ENCODE assay signal across 14 cellular contexts in the genomic region with DNA sequence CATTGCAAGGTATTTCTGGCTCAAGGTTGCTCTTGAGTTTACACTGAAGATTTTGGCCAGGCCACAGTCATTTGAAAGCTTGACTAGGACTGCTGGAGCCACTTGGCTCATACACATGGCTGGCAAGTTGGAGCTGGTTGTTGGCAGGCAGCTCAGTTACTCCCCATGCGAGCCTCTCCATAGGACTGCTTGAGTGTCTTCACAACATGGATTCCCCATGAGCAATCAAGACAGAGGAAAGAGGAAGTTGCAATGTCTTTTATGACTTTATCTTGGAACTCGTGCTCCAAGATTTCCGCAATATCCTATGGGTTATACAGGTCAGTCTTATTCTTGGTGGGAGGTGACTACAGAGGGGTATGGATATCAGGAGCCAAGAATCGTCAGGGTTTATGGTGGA. TPM values are rescaled to one million over a fixed set of nuclear protein-coding genes. Genes with fewer than 3 reads are reported as not detected.
DNase-seq lines count a peak whose midpoint lies in the region; ATAC-seq and TF ChIP-seq lines count a peak whose summit lies in the region.
"Had no signal": no experiment of that assay in that cellular context is flagged by ENCODE, and none has a peak within 500 bp of the region (broad histone marks: within the 10 kb centered on the region; RNA-seq: fewer than 3 reads in every experiment).

No MANE protein-coding gene starts in this region.

- peak overlapping the region; percentile 47 for H3K4me3 Mint-ChIP-seq in activated CD4-positive, alpha-beta T cell treated with anti-CD3 and anti-CD28 coated beads, Interleukin-2, amount 10 ng/mL, durations not matched to agents 24 days and 14 days
- no peak overlapping the region for H3K4me3 Mint-ChIP-seq in stimulated activated naive B cell treated with anti-CD40 and anti-IgM and Interleukin-4, amounts not matched to agents 10 μg/mL and 1 μg/mL and 100 μg/mL, for 72 hours

- H3K27ac ChIP-seq in esophagus (ENCODE audit: low read depth in 2 of 2, low read length in 1 of 2) (peak overlapping the region; percentile 91 to 96), prostate gland (no peak overlapping the region)
- H3K27ac ChIP-seq: GM23248 had no signal

- intact Hi-C loops in activated CD4-positive, alpha-beta T cell treated with anti-CD3 and anti-CD28 coated beads, Interleukin-2, amount 10 ng/mL, durations not matched to agents 24 days and 14 days (cut with micrococcal nuclease) = no loop called here
- intact Hi-C loops in prostate gland (cut with DNase I) = no loop called here

- H3K27me3 ChIP-seq in esophagus (ENCODE audit: control insufficient read depth in 1 of 2, insufficient read depth in 2 of 2, low read length in 2 of 2) (no peaks in the 10 kb centered on the region), prostate gland (replicated peaks; ENCODE audit: insufficient read depth) (no peaks in the 10 kb centered on the region)

- H3K36me3 Mint-ChIP-seq in activated CD4-positive, alpha-beta T cell treated with anti-CD3 and anti-CD28 coated beads, Interleukin-2, amount 10 ng/mL, durations not matched to agents 24 days and 14 days (ENCODE audit: low read depth) = peaks cover 14% of the 10 kb centered on the region
- H3K36me3 Mint-ChIP-seq in stimulated activated naive B cell treated with anti-CD40 and anti-IgM and Interleukin-4, amounts not matched to agents 10 μg/mL and 1 μg/mL and 100 μg/mL, for 72 hours = peaks cover 16 to 19% of the 10 kb centered on the region in 2 donors

- H3K9me3 ChIP-seq in esophagus (ENCODE audit: control insufficient read depth in 2 of 2, insufficient read depth in 1 of 2, low read depth in 1 of 2, low read length in 1 of 2) = no peaks in the 10 kb centered on the region
- no peaks in the 10 kb centered on the region for H3K9me3 ChIP-seq in prostate gland

- no peak for ATAC-seq in HG03135 (IDR thresholded peaks at IDR 0.05; ENCODE audit: unreplicated experiment)
- ATAC-seq in stimulated activated naive B cell treated with anti-CD40 and anti-IgM and Interleukin-4, amounts not matched to agents 10 μg/mL and 1 μg/mL and 100 μg/mL, for 72 hours (replicated peaks) = no peak

- H3K36me3 ChIP-seq in esophagus (ENCODE audit: control insufficient read depth in 2 of 2, insufficient read depth in 2 of 2, low read length in 1 of 2) (no peaks in the 10 kb centered on the region), prostate gland (no peaks in the 10 kb centered on the region)

- no peak for DNase-seq in activated CD4-positive, alpha-beta T cell treated with anti-CD3 and anti-CD28 coated beads, Interleukin-2, amount 10 ng/mL, durations not matched to agents 24 days and 14 days
- DNase-seq in activated CD4-positive, alpha-beta T cell treated with anti-CD3 and anti-CD28 coated beads for 48 hours = no peak
- DNase-seq in NOMO-1 treated with DMSO at 0.1 percent for 48 hours (lab: John Stamatoyannopoulos, UW; ENCODE audit: unreplicated experiment) (peak; percentile 40), prostate gland (ENCODE audit: low spot score) (peak; percentile 84), HuH-7 (ENCODE audit: low spot score) (no peak)
- no peak for DNase-seq in stimulated activated naive B cell treated with anti-CD40 and anti-IgM and Interleukin-4, amounts not matched to agents 10 μg/mL and 1 μg/mL and 100 μg/mL, for 72 hours
- DNase-seq: erythroblast; GM23248; NCI-H1417; stimulated activated CD4-positive, alpha-beta T cell treated with anti-CD3 and anti-CD28 coated beads, Interleukin-2, amount 100 ng/mL, for 48 hours had no signal

- H3K4me3 ChIP-seq in esophagus (ENCODE audit: low read depth in 1 of 2, low read length in 2 of 2) = no peak overlapping the region
- no peak overlapping the region for H3K4me3 ChIP-seq in prostate gland

- H3K4me1 ChIP-seq in esophagus (ENCODE audit: control insufficient read depth in 2 of 2, insufficient read depth in 2 of 2, low read length in 1 of 2) = no peaks in the 10 kb centered on the region
- no peaks in the 10 kb centered on the region for H3K4me1 ChIP-seq in prostate gland (replicated peaks)

- H3K9me3 Mint-ChIP-seq in activated CD4-positive, alpha-beta T cell treated with anti-CD3 and anti-CD28 coated beads, Interleukin-2, amount 10 ng/mL, durations not matched to agents 24 days and 14 days = peaks cover 4% of the 10 kb centered on the region
- peaks cover 0 to 2% of the 10 kb centered on the region in 2 donors for H3K9me3 Mint-ChIP-seq in stimulated activated naive B cell treated with anti-CD40 and anti-IgM and Interleukin-4, amounts not matched to agents 10 μg/mL and 1 μg/mL and 100 μg/mL, for 72 hours

- H3K27me3 Mint-ChIP-seq in activated CD4-positive, alpha-beta T cell treated with anti-CD3 and anti-CD28 coated beads, Interleukin-2, amount 10 ng/mL, durations not matched to agents 24 days and 14 days = peaks cover 6% of the 10 kb centered on the region
- no peaks in the 10 kb centered on the region for H3K27me3 Mint-ChIP-seq in stimulated activated naive B cell treated with anti-CD40 and anti-IgM and Interleukin-4, amounts not matched to agents 10 μg/mL and 1 μg/mL and 100 μg/mL, for 72 hours

- 57 to 71% methylated on average over 4 of the region's 4 CpGs for WGBS in esophagus, 2 donors
- WGBS in prostate gland = 43% methylated on average over 4 of the region's 4 CpGs

- H3K4me1 Mint-ChIP-seq in activated CD4-positive, alpha-beta T cell treated with anti-CD3 and anti-CD28 coated beads, Interleukin-2, amount 10 ng/mL, durations not matched to agents 24 days and 14 days = peaks cover 12% of the 10 kb centered on the region
- H3K4me1 Mint-ChIP-seq in stimulated activated naive B cell treated with anti-CD40 and anti-IgM and Interleukin-4, amounts not matched to agents 10 μg/mL and 1 μg/mL and 100 μg/mL, for 72 hours = peaks cover 18 to 24% of the 10 kb centered on the region in 2 donors

- no peak for TF ChIP-seq CTCF in prostate gland (IDR thresholded peaks at IDR 0.05)

- TF ChIP-seq POLR2A in prostate gland (IDR thresholded peaks at IDR 0.05) = no peak

- peak overlapping the region; percentile 68 for H3K27ac Mint-ChIP-seq in activated CD4-positive, alpha-beta T cell treated with anti-CD3 and anti-CD28 coated beads, Interleukin-2, amount 10 ng/mL, durations not matched to agents 24 days and 14 days
- no peak overlapping the region for H3K27ac Mint-ChIP-seq in stimulated activated naive B cell treated with anti-CD40 and anti-IgM and Interleukin-4, amounts not matched to agents 10 μg/mL and 1 μg/mL and 100 μg/mL, for 72 hours

RNA-seq across cellular contexts. Expression of gene MANBAL, which starts 1.4 kb away (rescaled TPM):
- 13.4 and 13.7 TPM in 2 replicates for total RNA-seq in activated CD4-positive, alpha-beta T cell treated with anti-CD3 and anti-CD28 coated beads, Interleukin-2, amount 10 ng/mL, durations not matched to agents 24 days and 14 days
- polyA plus RNA-seq in esophagus = 10 to 100 TPM; 27.6 to 58.1 TPM
- total RNA-seq in prostate gland = 10 to 100 TPM; 28.9 to 39.4 TPM

RNA-seq across cellular contexts. Expression of gene GHRH, which starts 26.5 kb away (rescaled TPM):
- not detected in 2 replicates for total RNA-seq in activated CD4-positive, alpha-beta T cell treated with anti-CD3 and anti-CD28 coated beads, Interleukin-2, amount 10 ng/mL, durations not matched to agents 24 days and 14 days
- not detected for polyA plus RNA-seq in esophagus
- total RNA-seq in prostate gland = not detected
- total RNA-seq: GM23248, osteoblast had no signal
- polyA plus RNA-seq: AG04450, GM23248 had no signal

RNA-seq across cellular contexts. Expression of gene SRC, which starts 57.8 kb away (rescaled TPM):
- 3.6 and 5.4 TPM in 2 replicates for total RNA-seq in activated CD4-positive, alpha-beta T cell treated with anti-CD3 and anti-CD28 coated beads, Interleukin-2, amount 10 ng/mL, durations not matched to agents 24 days and 14 days
- 10 to 100 TPM; 26.9 to 59.4 TPM for polyA plus RNA-seq in esophagus
- total RNA-seq in prostate gland = 100 to 1,000 TPM in 1 of 2 donors, 10 to 100 TPM in 1; 61.2 to 149 TPM

Comparison
In these comparisons a context has a peak if more than half of its experiments do, and no peak if none do; other contexts are left out.
1. DNase-seq: peak in NOMO-1 treated with DMSO at 0.1 percent for 48 hours (single experiment) and prostate gland (single experiment); none in activated CD4-positive, alpha-beta T cell treated with anti-CD3 and anti-CD28 coated beads, Interleukin-2, amount 10 ng/mL, durations not matched to agents 24 days and 14 days (single experiment), activated CD4-positive, alpha-beta T cell treated with anti-CD3 and anti-CD28 coated beads for 48 hours (single experiment), HuH-7 (single experiment) and stimulated activated naive B cell treated with anti-CD40 and anti-IgM and Interleukin-4, amounts not matched to agents 10 μg/mL and 1 μg/mL and 100 μg/mL, for 72 hours (single experiment).
2. H3K27ac ChIP-seq: peak in esophagus (2 of 2); none in prostate gland (0 of 2).